Comparison of ENCODE assay signal across 1 cellular context in the genomic region with DNA sequence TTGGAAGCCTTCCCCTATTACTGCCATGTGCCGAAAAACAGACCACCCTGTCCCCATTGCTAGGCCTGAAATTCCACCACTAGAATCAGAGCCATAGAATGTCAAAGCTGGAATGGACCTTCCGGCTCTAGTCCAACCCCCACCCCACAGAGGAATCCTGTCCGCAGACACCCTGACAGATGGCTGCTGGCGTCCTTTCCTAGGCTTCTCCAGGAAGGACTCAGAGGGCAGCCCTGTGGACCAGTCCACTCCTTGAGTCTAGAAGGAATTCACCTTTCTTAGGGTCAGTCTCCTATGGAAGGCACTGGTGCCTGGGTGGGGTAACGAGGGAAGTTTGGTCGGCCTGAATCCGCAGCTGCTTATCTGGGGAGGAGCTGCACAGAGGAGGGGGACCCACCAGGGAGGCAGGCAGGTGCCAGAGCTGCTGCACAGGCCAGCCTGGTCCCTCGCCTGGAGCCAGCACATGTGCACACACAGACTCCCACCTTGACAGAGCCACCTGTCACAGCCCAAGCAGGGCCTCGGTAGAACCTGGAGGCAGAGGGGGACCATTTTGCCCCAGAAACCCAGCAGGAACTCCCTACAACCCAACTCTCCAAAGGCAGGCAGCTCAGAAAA.
TF ChIP-seq lines count a peak whose summit lies in the region.

No MANE protein-coding gene starts in this region.

TF ChIP-seq in GM12878, 131 proteins besides CTCF, POLR2A, EP300 and RAD21 (continued from another document):
- TF ChIP-seq, protein P1, sequence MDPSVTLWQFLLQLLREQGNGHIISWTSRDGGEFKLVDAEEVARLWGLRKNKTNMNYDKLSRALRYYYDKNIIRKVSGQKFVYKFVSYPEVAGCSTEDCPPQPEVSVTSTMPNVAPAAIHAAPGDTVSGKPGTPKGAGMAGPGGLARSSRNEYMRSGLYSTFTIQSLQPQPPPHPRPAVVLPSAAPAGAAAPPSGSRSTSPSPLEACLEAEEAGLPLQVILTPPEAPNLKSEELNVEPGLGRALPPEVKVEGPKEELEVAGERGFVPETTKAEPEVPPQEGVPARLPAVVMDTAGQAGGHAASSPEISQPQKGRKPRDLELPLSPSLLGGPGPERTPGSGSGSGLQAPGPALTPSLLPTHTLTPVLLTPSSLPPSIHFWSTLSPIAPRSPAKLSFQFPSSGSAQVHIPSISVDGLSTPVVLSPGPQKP (IDR thresholded peaks at IDR 0.05; ENCODE audit: low read depth, low read length): no peak
